ENCODE assay signal across 30 cellular contexts in the genomic region with DNA sequence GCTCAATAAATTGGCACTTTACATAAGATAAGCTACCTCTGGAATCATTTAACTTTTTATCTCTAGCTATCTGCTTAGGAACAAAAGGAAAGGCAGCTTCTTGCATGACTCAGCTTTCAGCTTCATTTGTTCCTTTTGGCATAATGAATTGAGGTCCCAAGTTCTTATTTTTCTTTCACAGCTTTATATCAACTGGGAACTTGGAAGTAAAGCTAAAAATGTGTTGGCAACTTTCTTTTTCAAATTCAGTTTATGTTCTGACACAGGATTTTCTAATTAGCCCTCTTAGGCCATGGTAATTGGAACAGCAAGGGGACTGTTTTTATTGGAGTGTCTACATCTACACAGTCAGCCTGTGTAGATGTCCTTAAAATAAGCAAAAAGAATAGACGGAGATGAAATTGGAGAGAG. TPM values are rescaled to one million over a fixed set of nuclear protein-coding genes. Genes with fewer than 3 reads are reported as not detected.
DNase-seq lines count a peak whose midpoint lies in the region; ATAC-seq and TF ChIP-seq lines count a peak whose summit lies in the region.
"Had no signal": no experiment of that assay in that cellular context is flagged by ENCODE, and none has a peak within 500 bp of the region (broad histone marks: within the 10 kb centered on the region; RNA-seq: fewer than 3 reads in every experiment).

No MANE protein-coding gene starts in this region.

- no peak for ATAC-seq in heart left ventricle

- WGBS in heart left ventricle, 4 donors: 51 to 71% (median 55%) methylated on average over 1 of the region's 1 CpG

- no peak overlapping the region for H3K4me3 ChIP-seq in HUES48 (ENCODE audit: low read depth, low read length)
- no peak overlapping the region for H3K4me3 ChIP-seq in astrocyte of the spinal cord (ENCODE audit: low read depth, low read length)
- H3K4me3 ChIP-seq in fibroblast of the aortic adventitia (ENCODE audit: low read depth, low read length): no peak overlapping the region
- no peak overlapping the region for H3K4me3 ChIP-seq in heart left ventricle
- H3K4me3 ChIP-seq in uterus: no peak overlapping the region
- H3K4me3 ChIP-seq: BLaER1, sigmoid colon, SJSA1 had no signal

- peaks cover 4% of the 10 kb centered on the region for H3K9me3 ChIP-seq in HUES48 (ENCODE audit: control insufficient read depth, insufficient read depth, low read length)
- H3K9me3 ChIP-seq in heart left ventricle: peaks cover 0 to 9% (median 0%) of the 10 kb centered on the region in 12 donors
- no peaks in the 10 kb centered on the region for H3K9me3 ChIP-seq in uterus
- H3K9me3 ChIP-seq: BLaER1, neutrophil, sigmoid colon, SJSA1 had no signal

- TF ChIP-seq POLR2A in heart left ventricle (IDR thresholded peaks at IDR 0.05) (no peak), uterus (IDR thresholded peaks at IDR 0.05) (no peak)

- H3K4me1 ChIP-seq in HUES48 (ENCODE audit: control insufficient read depth, insufficient read depth, low read length) (peaks cover 42% of the 10 kb centered on the region), heart left ventricle (no peaks in the 10 kb centered on the region), uterus (no peaks in the 10 kb centered on the region)
- H3K4me1 ChIP-seq: BLaER1, sigmoid colon, SJSA1 had no signal

- no peak overlapping the region for H3K9ac ChIP-seq in HUES48 (ENCODE audit: low read depth, low read length)
- H3K9ac ChIP-seq: BLaER1 had no signal

- H3K27ac ChIP-seq in HUES48 (ENCODE audit: low read depth, low read length) (peak overlapping the region; percentile 14), heart left ventricle (no peak overlapping the region), uterus (no peak overlapping the region)
- H3K27ac ChIP-seq: BLaER1, neutrophil, RWPE1, sigmoid colon, SJSA1 had no signal

- H3K27me3 ChIP-seq in HUES48 (ENCODE audit: control insufficient read depth, insufficient read depth, low read length): no peaks in the 10 kb centered on the region
- no peaks in the 10 kb centered on the region for H3K27me3 ChIP-seq in heart left ventricle
- no peaks in the 10 kb centered on the region for H3K27me3 ChIP-seq in uterus
- H3K27me3 ChIP-seq: BLaER1, neutrophil, sigmoid colon, SJSA1 had no signal

- no peaks in the 10 kb centered on the region for H3K36me3 ChIP-seq in HUES48 (ENCODE audit: control insufficient read depth, insufficient read depth, low read length)
- H3K36me3 ChIP-seq in heart left ventricle: peaks cover 0 to 2% (median 0%) of the 10 kb centered on the region in 9 donors
- H3K36me3 ChIP-seq in uterus: no peaks in the 10 kb centered on the region
- H3K36me3 ChIP-seq: BLaER1, neutrophil, sigmoid colon, SJSA1 had no signal

- peak; percentile 14 for DNase-seq in astrocyte of the spinal cord (ENCODE audit: low read depth, low spot score)
- peak; percentile 67 for DNase-seq in fibroblast of the aortic adventitia (ENCODE audit: low read depth)
- peak; percentile 20 for DNase-seq in superior temporal gyrus (ENCODE audit: extremely low spot score)
- no peak for DNase-seq in C1 segment of cervical spinal cord (lab: John Stamatoyannopoulos, UW)
- no peak for DNase-seq in heart left ventricle
- no peak for DNase-seq in uterus
- DNase-seq in NCI-H1092 (lab: John Stamatoyannopoulos, UW): no peak
- DNase-seq: activated B cell treated with CpG ODN at 0.5 μM for 24 hours; activated CD4-positive, alpha-beta T cell treated with anti-CD3 and anti-CD28 coated beads, Interleukin-2, amount 10 ng/mL, durations not matched to agents 7 days and 5 days; activated effector memory CD4-positive, alpha-beta T cell treated with Interleukin-2 at 50 U/mL for 16 hours; activated naive CD8-positive, alpha-beta T cell treated with anti-CD3 and anti-CD28 coated beads for 36 hours; cerebellar nuclear complex; COR-L47; DMS53; HCEC 1CT; head of caudate nucleus; islet precursor cell; NCI-H1092 treated with DMSO at 0.1 percent for 48 hours; NCI-H187; NCI-H510A; sigmoid colon; stimulated activated CD4-positive, alpha-beta T cell treated with anti-CD3 and anti-CD28 coated beads, Interleukin-12 subunit alpha, Interleukin-12 subunit beta, amount 100 ng/mL, for 4 hours; stimulated activated CD4-positive, alpha-beta T cell treated with anti-CD3 and anti-CD28 coated beads, Interleukin-2, amount 100 ng/mL, for 48 hours had no signal

- TF ChIP-seq CTCF in astrocyte of the spinal cord (IDR thresholded peaks at IDR 0.05; ENCODE audit: low read depth, low read length) (no peak), fibroblast of the aortic adventitia (IDR thresholded peaks at IDR 0.05; ENCODE audit: insufficient read depth, low read length) (no peak), heart left ventricle (IDR thresholded peaks at IDR 0.05) (no peak), uterus (IDR thresholded peaks at IDR 0.05) (no peak)

- intact Hi-C loops in heart left ventricle (cut with DNase I): no loop called here
- intact Hi-C loops in uterus (cut with DNase I; ENCODE audit: low total_unique reads): no loop called here

- in situ Hi-C loops in astrocyte of the spinal cord (cut with HindIII; ENCODE audit: low sequenced_read_pairs): no loop called here

RNA-seq across cellular contexts. Expression of a gene that starts 55.2 kb away (rescaled TPM):
- 0.33 and 5.8 TPM in 2 replicates for total RNA-seq in fibroblast of the aortic adventitia (ENCODE audit: low replicate concordance)
- under 1 TPM in 4 of 9 donors, not detected in 5; 0.12 to 0.28 (median 0.24) TPM for total RNA-seq in heart left ventricle
- polyA plus RNA-seq in heart left ventricle: under 1 TPM in 1 of 2 donors, not detected in 1; 0.23 TPM
- 10 to 100 TPM in 1 of 4 donors, 1 to 10 TPM in 2, not detected in 1; 1.9 to 10.9 (median 2.1) TPM for total RNA-seq in uterus
- total RNA-seq: activated B cell treated with CpG ODN at 0.5 μM for 24 hours; activated CD4-positive, alpha-beta T cell treated with anti-CD3 and anti-CD28 coated beads, Interleukin-2, amount 10 ng/mL, durations not matched to agents 7 days and 5 days; activated CD8-positive, alpha-beta memory T cell treated with anti-CD3 and anti-CD28 coated beads for 36 hours; activated naive CD8-positive, alpha-beta T cell treated with anti-CD3 and anti-CD28 coated beads for 36 hours; SJSA1 had no signal
- polyA plus RNA-seq: AG04450 had no signal

Comparison
In these comparisons a context has a peak if more than half of its experiments do, and no peak if none do; other contexts are left out.
1. DNase-seq: peak in astrocyte of the spinal cord (single experiment), fibroblast of the aortic adventitia (single experiment) and superior temporal gyrus (single experiment); none in C1 segment of cervical spinal cord (0 of 14), heart left ventricle (0 of 5), uterus (0 of 2) and NCI-H1092 (single experiment).